Comparison of ENCODE assay signal across 16 cellular contexts in genomic region chr1:25068829-25069228, GRCh38.
DNase-seq lines count a peak whose midpoint lies in the region; ATAC-seq and TF ChIP-seq lines count a peak whose summit lies in the region.
"Had no signal": no experiment of that assay in that cellular context is flagged by ENCODE, and none has a peak within 500 bp of the region (broad histone marks: within the 10 kb centered on the region; RNA-seq: fewer than 3 reads in every experiment).

No MANE protein-coding gene starts in this region.

- ATAC-seq in HG02885 (IDR thresholded peaks at IDR 0.05; ENCODE audit: poor library complexity, unreplicated experiment): no peak
- ATAC-seq in HG02571 (IDR thresholded peaks at IDR 0.05; ENCODE audit: unreplicated experiment): no peak
- ATAC-seq: gastrocnemius medialis had no signal

- TF ChIP-seq CTCF in astrocyte of the spinal cord (IDR thresholded peaks at IDR 0.05; ENCODE audit: low read depth, low read length): peak; percentile 23

- peak; percentile 36 to 40 for DNase-seq in activated T-cell treated with anti-CD3 and anti-CD28 coated beads, Interleukin-2, amount 50 U/mL, for 48 hours
- DNase-seq in activated T-cell treated with anti-CD3 and anti-CD28 coated beads for 4 hours (no peak), NAMALWA (ENCODE audit: low spot score) (peak; percentile 30), astrocyte of the spinal cord (ENCODE audit: low read depth, low spot score) (no peak), SK-N-DZ (ENCODE audit: low spot score) (no peak)
- peak; percentile 15 to 17 for DNase-seq in stimulated activated CD4-positive, alpha-beta T cell treated with anti-CD3 and anti-CD28 coated beads, Interleukin-4, amount 100 ng/mL, for 4 hours
- DNase-seq: activated B cell treated with CpG ODN at 0.5 μM for 24 hours; effector memory CD4-positive, alpha-beta T cell; gastrocnemius medialis; NCI-H1048; NCI-H2227 treated with DMSO at 0.1 percent for 48 hours; small intestine; SW 1271; testis had no signal

- in situ Hi-C loops in astrocyte of the spinal cord (cut with HindIII; ENCODE audit: low sequenced_read_pairs): no loop called here

- no peak overlapping the region for H3K4me3 ChIP-seq in astrocyte of the spinal cord (ENCODE audit: low read depth, low read length)
- H3K4me3 ChIP-seq: gastrocnemius medialis, testis had no signal

Comparison
In these comparisons a context has a peak if more than half of its experiments do, and no peak if none do; other contexts are left out.
1. DNase-seq: peak in activated T-cell treated with anti-CD3 and anti-CD28 coated beads, Interleukin-2, amount 50 U/mL, for 48 hours (2 of 2), NAMALWA (single experiment) and stimulated activated CD4-positive, alpha-beta T cell treated with anti-CD3 and anti-CD28 coated beads, Interleukin-4, amount 100 ng/mL, for 4 hours (2 of 2); none in activated T-cell treated with anti-CD3 and anti-CD28 coated beads for 4 hours (single experiment), astrocyte of the spinal cord (single experiment) and SK-N-DZ (single experiment).